8 cellular contexts compared by ENCODE assay signal in the genomic region with DNA sequence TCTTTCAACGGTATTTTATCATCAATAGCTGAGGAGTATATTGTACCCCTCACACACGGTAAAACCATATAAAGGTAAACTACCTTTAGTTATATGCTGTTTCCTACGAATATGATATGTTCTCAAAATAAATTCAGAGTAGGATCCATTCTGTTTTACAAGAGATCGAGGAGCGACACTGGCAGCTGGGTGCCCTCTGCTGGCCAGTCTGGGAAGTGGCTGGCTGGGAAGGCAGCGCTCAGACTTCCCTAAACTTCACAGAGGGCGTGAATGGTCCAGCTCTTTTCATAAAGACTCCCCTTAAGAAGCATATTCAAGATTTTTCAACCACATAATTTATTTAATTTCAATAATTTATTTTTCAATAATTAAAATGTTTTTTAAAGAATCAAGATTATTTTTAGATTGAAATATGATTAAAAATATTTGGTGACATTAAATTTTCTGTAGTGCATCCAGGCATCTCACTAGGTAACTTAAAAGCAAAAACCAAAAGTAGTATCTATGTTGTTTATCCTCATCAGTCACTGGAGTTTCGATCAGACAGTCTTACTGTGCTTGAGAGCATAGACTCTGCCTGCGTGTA.
DNase-seq lines count a peak whose midpoint lies in the region; ATAC-seq and TF ChIP-seq lines count a peak whose summit lies in the region.

No MANE protein-coding gene starts in this region.

- CTCF ChIA-PET in RWPE1 (lab: Yijun Ruan, JAX) = interaction anchor here (0.6 to 2.6 kb wide), 13 partner anchors 9 to 416 kb away, joined by 3 to 38 read pairs (median 4); no protein-coding TSS in a partner anchor
- CTCF ChIA-PET in activated naive CD4-positive, alpha-beta T cell treated with anti-CD3 and anti-CD28 coated beads for 36 hours (lab: Charles Lee) = interaction anchor here (0.6 to 1.6 kb wide), 5 partner anchors 9 to 410 kb away, joined by 3 to 8 read pairs (median 6); no protein-coding TSS in a partner anchor

- peaks cover 12% of the 10 kb centered on the region for H3K4me1 Mint-ChIP-seq in activated naive CD4-positive, alpha-beta T cell treated with anti-CD3 and anti-CD28 coated beads for 36 hours (ENCODE audit: low read depth)

- peaks cover 62% of the 10 kb centered on the region for H3K27me3 Mint-ChIP-seq in activated naive CD4-positive, alpha-beta T cell treated with anti-CD3 and anti-CD28 coated beads for 36 hours (ENCODE audit: low read depth)

- peak; percentile 94 for TF ChIP-seq CTCF in RWPE1 (conservative IDR thresholded peaks at IDR 0.05; ENCODE audit: low read depth)

- H3K36me3 Mint-ChIP-seq in activated naive CD4-positive, alpha-beta T cell treated with anti-CD3 and anti-CD28 coated beads for 36 hours (ENCODE audit: low read depth) = no peaks in the 10 kb centered on the region

- intact Hi-C loops in activated naive CD4-positive, alpha-beta T cell treated with anti-CD3 and anti-CD28 coated beads for 36 hours (cut with micrococcal nuclease) = loop anchor here (1.0 kb wide), 3 partner anchors 121 to 410 kb away; no protein-coding TSS in a partner anchor
- intact Hi-C loops in Right ventricle myocardium superior (cut with DNase I) (loop anchor here (2.0 kb wide), 2 partner anchors 122 to 410 kb away; no protein-coding TSS in a partner anchor), posterior vena cava (cut with DNase I) (loop anchor here in 1 of 2 donors (5.0 kb wide), 1 partner anchor 408 kb away; no protein-coding TSS in a partner anchor)

- H3K27ac ChIP-seq in RWPE1 = no peak overlapping the region

- POLR2A ChIA-PET in RWPE1 (lab: Yijun Ruan, JAX; ENCODE audit: low non-redundant PET) = no interaction called here

- H3K9me3 Mint-ChIP-seq in activated naive CD4-positive, alpha-beta T cell treated with anti-CD3 and anti-CD28 coated beads for 36 hours = no peaks in the 10 kb centered on the region

- ATAC-seq in GM19463 (IDR thresholded peaks at IDR 0.05; ENCODE audit: unreplicated experiment) = peak; percentile 82
- peak; percentile 87 for ATAC-seq in HG03565 (IDR thresholded peaks at IDR 0.05; ENCODE audit: unreplicated experiment)
- ATAC-seq in Right ventricle myocardium superior (ENCODE audit: poor library complexity) = peak; percentile 89
- ATAC-seq in HG03045 (IDR thresholded peaks at IDR 0.05; ENCODE audit: unreplicated experiment) = no peak

- peak; percentile 43 for DNase-seq in DMS114 treated with DMSO at 0.1 percent for 48 hours (lab: John Stamatoyannopoulos, UW; ENCODE audit: unreplicated experiment)
- peak; percentile 51 for DNase-seq in RWPE1 (ENCODE audit: low spot score)
- DNase-seq in activated naive CD4-positive, alpha-beta T cell treated with anti-CD3 and anti-CD28 coated beads for 36 hours = peak; percentile 73
- DNase-seq in Right ventricle myocardium superior = peak; percentile 86
- DNase-seq in posterior vena cava (ENCODE audit: low spot score) = peak; percentile 93

- H3K27ac Mint-ChIP-seq in activated naive CD4-positive, alpha-beta T cell treated with anti-CD3 and anti-CD28 coated beads for 36 hours = no peak overlapping the region

- H3K4me3 Mint-ChIP-seq in activated naive CD4-positive, alpha-beta T cell treated with anti-CD3 and anti-CD28 coated beads for 36 hours = no peak overlapping the region

Comparison
In these comparisons a context has a peak if more than half of its experiments do, and no peak if none do; other contexts are left out.
1. DNase-seq: peak in every context shown above with its lines; median percentile 93 in posterior vena cava; 86 in Right ventricle myocardium superior; 73 in activated naive CD4-positive, alpha-beta T cell treated with anti-CD3 and anti-CD28 coated beads for 36 hours; 51 in RWPE1; 43 in DMS114 treated with DMSO at 0.1 percent for 48 hours.